Comparison of ENCODE assay signal across 9 cellular contexts in genomic region chrX:86946569-86946968, GRCh38.
DNase-seq lines count a peak whose midpoint lies in the region; ATAC-seq, FAIRE-seq and TF ChIP-seq lines count a peak whose summit lies in the region.
"Had no signal": no experiment of that assay in that cellular context is flagged by ENCODE, and none has a peak within 500 bp of the region (broad histone marks: within the 10 kb centered on the region; RNA-seq: fewer than 3 reads in every experiment).

No MANE protein-coding gene starts in this region.

- H3K27ac Mint-ChIP-seq in neural progenitor cell: no peak overlapping the region

- H3K4me1 ChIP-seq in neural progenitor cell: no peaks in the 10 kb centered on the region
- H3K4me1 ChIP-seq: BLaER1 treated with 17β-estradiol and CSF1 and Interleukin-3, amounts not matched to agents 10 nM and 100 nM had no signal

- FAIRE-seq in colon (lab: Jason Lieb, UNC): peak; percentile 98

- ATAC-seq in GM21447 (IDR thresholded peaks at IDR 0.05; ENCODE audit: unreplicated experiment): no peak

- no peaks in the 10 kb centered on the region for H3K9me3 Mint-ChIP-seq in neural progenitor cell

- no peaks in the 10 kb centered on the region for H3K36me3 ChIP-seq in neural progenitor cell
- H3K36me3 ChIP-seq: BLaER1 treated with 17β-estradiol and CSF1 and Interleukin-3, amounts not matched to agents 10 nM and 100 nM had no signal

- no peaks in the 10 kb centered on the region for H4K20me1 ChIP-seq in neural progenitor cell (ENCODE audit: low read depth)

- H3K36me3 Mint-ChIP-seq in neural progenitor cell: no peaks in the 10 kb centered on the region

- H3K9me3 ChIP-seq in neural progenitor cell (ENCODE audit: low read depth): no peaks in the 10 kb centered on the region
- H3K9me3 ChIP-seq: BLaER1 treated with 17β-estradiol and CSF1 and Interleukin-3, amounts not matched to agents 10 nM and 100 nM had no signal

- no peaks in the 10 kb centered on the region for H3K4me1 Mint-ChIP-seq in neural progenitor cell

- no peak overlapping the region for H3K4me2 ChIP-seq in neural progenitor cell
- H3K4me2 ChIP-seq: BLaER1 treated with 17β-estradiol and CSF1 and Interleukin-3, amounts not matched to agents 10 nM and 100 nM had no signal

- H3K27me3 Mint-ChIP-seq in neural progenitor cell (ENCODE audit: insufficient read depth, low read depth): peaks cover 2% of the 10 kb centered on the region

- TF ChIP-seq CTCF in neural progenitor cell (IDR thresholded peaks at IDR 0.05): peak; percentile 71

- DNase-seq in NCI-H1694 (lab: John Stamatoyannopoulos, UW) (peak; percentile 16), NCI-H1694 treated with DMSO at 0.1 percent for 48 hours (lab: John Stamatoyannopoulos, UW) (no peak), H4 (ENCODE audit: low spot score) (peak; percentile 1), NCI-H2081 (lab: John Stamatoyannopoulos, UW) (peak; percentile 42 to 69), neural progenitor cell (ENCODE audit: low spot score) (peak; percentile 64)
- DNase-seq in stimulated activated CD4-positive, alpha-beta T cell treated with anti-CD3 and anti-CD28 coated beads, Interleukin-4, amount 100 ng/mL, for 24 hours: no peak

- no peak overlapping the region for H3K27ac ChIP-seq in neural progenitor cell
- H3K27ac ChIP-seq: BLaER1 treated with 17β-estradiol and CSF1 and Interleukin-3, amounts not matched to agents 10 nM and 100 nM had no signal

- H3K4me3 ChIP-seq in neural progenitor cell: no peak overlapping the region
- H3K4me3 ChIP-seq: BLaER1 treated with 17β-estradiol and CSF1 and Interleukin-3, amounts not matched to agents 10 nM and 100 nM had no signal

- H2AFZ ChIP-seq in neural progenitor cell (replicated peaks): no peak overlapping the region

- no peaks in the 10 kb centered on the region for H3K27me3 ChIP-seq in neural progenitor cell

- H3K4me3 Mint-ChIP-seq in neural progenitor cell: no peak overlapping the region

- H3K9ac ChIP-seq in neural progenitor cell: no peak overlapping the region
- H3K9ac ChIP-seq: BLaER1 treated with 17β-estradiol and CSF1 and Interleukin-3, amounts not matched to agents 10 nM and 100 nM had no signal

- no peaks in the 10 kb centered on the region for H3K79me2 ChIP-seq in neural progenitor cell (ENCODE audit: low read depth)

- no peaks in the 10 kb centered on the region for H3F3A ChIP-seq in neural progenitor cell (ENCODE audit: low read depth)

Comparison
In these comparisons a context has a peak if more than half of its experiments do, and no peak if none do; other contexts are left out.
1. DNase-seq: peak in NCI-H1694 (single experiment), H4 (single experiment), NCI-H2081 (2 of 2) and neural progenitor cell (single experiment); none in NCI-H1694 treated with DMSO at 0.1 percent for 48 hours (single experiment) and stimulated activated CD4-positive, alpha-beta T cell treated with anti-CD3 and anti-CD28 coated beads, Interleukin-4, amount 100 ng/mL, for 24 hours (single experiment).